Comparison of ENCODE assay signal across 8 cellular contexts in the genomic region with DNA sequence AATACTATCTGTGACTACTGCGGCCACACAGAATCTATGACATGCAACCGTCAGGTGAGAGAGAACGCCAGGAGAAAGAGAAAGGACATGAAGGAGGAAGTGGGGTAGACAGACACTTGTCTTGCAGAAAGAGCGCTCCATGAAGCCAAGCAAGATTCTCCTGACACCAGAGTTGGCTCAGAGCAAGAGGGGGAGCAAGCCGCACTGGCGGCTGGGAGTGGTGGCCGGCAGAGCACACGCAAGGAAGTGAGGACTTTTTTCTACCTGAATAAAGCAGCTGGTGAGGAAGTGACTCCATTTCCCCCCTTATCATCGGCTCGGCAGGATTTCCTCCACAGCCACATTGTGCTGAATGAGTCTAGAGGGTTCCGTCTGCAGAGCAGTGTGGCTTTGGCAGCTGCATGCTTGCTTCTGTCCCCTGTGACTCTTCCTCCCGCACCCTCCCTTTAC.
DNase-seq lines count a peak whose midpoint lies in the region; ATAC-seq, FAIRE-seq and TF ChIP-seq lines count a peak whose summit lies in the region.

No MANE protein-coding gene starts in this region.

- no peak for FAIRE-seq in kidney (lab: Jason Lieb, UNC)

- H3K27ac ChIP-seq in kidney (ENCODE audit: low read depth in 2 of 2, low read length in 2 of 2) = no peak overlapping the region

- ATAC-seq in HG03103 (IDR thresholded peaks at IDR 0.05; ENCODE audit: low read depth, unreplicated experiment) (peak; percentile 25), GM18861 (IDR thresholded peaks at IDR 0.05; ENCODE audit: unreplicated experiment) (no peak)

- peak overlapping the region in 1 of 2 donors; percentile 18 for H3K4me3 ChIP-seq in kidney (ENCODE audit: low read length in 2 of 2)

- H3K36me3 Mint-ChIP-seq in immature natural killer cell = peaks cover 7 to 16% (median 8%) of the 10 kb centered on the region in 3 donors

- H3K27ac Mint-ChIP-seq in immature natural killer cell = peak overlapping the region; percentile 83 to 92 (median 87)

- peak overlapping the region; percentile 85 to 95 (median 93) for H3K4me3 Mint-ChIP-seq in immature natural killer cell

- intact Hi-C loops in kidney (cut with DNase I) = no loop called here

- TF ChIP-seq CTCF in kidney (IDR thresholded peaks at IDR 0.05; ENCODE audit: borderline replicate concordance, extremely low read depth, insufficient read depth) = no peak

- no peaks in the 10 kb centered on the region for H3K9me3 Mint-ChIP-seq in immature natural killer cell

- H3K9ac ChIP-seq in kidney (ENCODE audit: low read length in 2 of 2) = no peak overlapping the region

- no peaks in the 10 kb centered on the region for H3K36me3 ChIP-seq in kidney (ENCODE audit: control insufficient read depth in 1 of 2, insufficient read depth in 2 of 2, low read length in 2 of 2)

- peaks cover 0 to 6% of the 10 kb centered on the region in 2 donors for H3K4me1 ChIP-seq in kidney (ENCODE audit: control insufficient read depth in 1 of 2, insufficient read depth in 1 of 2, low read depth in 1 of 2, low read length in 2 of 2)

- peaks cover 41 to 42% of the 10 kb centered on the region in 2 donors for H3K4me1 Mint-ChIP-seq in immature natural killer cell

- H3K27me3 Mint-ChIP-seq in immature natural killer cell (ENCODE audit: low read depth in 3 of 3) = peaks cover 0 to 3% (median 2%) of the 10 kb centered on the region in 3 donors

- H3K9me3 ChIP-seq in kidney (ENCODE audit: control insufficient read depth in 1 of 2, low read length in 2 of 2) = no peaks in the 10 kb centered on the region

- peak; percentile 85 for DNase-seq in GDM1 (lab: John Stamatoyannopoulos, UW)
- peak; percentile 35 to 50 for DNase-seq in activated CD4-positive, alpha-beta T cell treated with anti-CD3 and anti-CD28 coated beads, Interleukin-2, amount 50 U/mL, for 48 hours
- DNase-seq in immature natural killer cell = peak; percentile 46 to 54 (median 54)
- no peak for DNase-seq in OCI-M2 (lab: John Stamatoyannopoulos, UW; ENCODE audit: unreplicated experiment)
- DNase-seq in kidney = no peak
- no peak for DNase-seq in NCI-H146 (lab: John Stamatoyannopoulos, UW)

Comparison
In these comparisons a context has a peak if more than half of its experiments do, and no peak if none do; other contexts are left out.
1. DNase-seq: peak in GDM1 (single experiment), activated CD4-positive, alpha-beta T cell treated with anti-CD3 and anti-CD28 coated beads, Interleukin-2, amount 50 U/mL, for 48 hours (2 of 2) and immature natural killer cell (3 of 3); none in OCI-M2 (single experiment), kidney (single experiment) and NCI-H146 (single experiment).